ENCODE assay signal across 8 cellular contexts in the genomic region with DNA sequence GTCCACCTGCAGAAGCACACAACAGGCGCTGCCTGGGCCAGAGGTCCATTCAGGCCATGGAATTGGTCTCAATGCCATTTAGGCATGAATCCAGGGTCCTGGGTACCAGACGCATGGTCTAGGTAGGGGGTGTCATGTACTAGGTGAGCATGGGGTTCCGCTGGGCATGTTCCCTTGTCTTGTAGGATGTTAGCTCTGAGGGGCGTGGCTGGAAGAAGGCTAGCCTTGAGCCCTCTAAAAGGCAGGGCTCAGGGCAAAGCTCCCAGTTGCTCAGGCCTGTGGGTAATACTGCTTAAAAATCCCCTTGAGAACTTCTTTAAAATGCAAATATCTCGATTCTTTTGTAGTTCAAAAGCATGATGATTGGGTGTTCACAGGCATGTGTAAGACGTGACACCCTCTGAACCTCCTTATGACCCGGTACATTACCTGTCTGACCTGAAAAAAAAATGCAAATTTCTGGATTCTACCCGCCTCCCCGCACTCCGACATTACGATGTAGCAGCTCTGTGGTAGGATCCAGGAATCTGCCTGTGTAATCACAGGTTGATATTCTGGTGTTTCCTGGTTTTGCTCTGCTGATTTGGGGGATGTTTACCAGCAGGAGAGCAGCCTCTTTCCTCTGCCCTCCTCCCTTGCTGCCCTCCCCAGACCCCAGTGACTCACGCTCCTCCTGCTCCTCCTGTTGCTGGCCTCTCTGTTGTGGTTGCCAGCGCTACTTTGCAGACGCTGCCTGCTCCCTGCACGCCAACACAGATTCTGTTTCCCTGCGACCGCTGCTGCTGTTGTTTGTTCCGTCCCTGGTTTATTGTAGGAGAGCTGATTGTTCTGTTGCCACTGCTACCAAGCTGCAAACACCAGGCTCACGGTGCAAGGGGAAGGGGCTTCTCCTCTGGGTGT. TPM values are rescaled to one million over a fixed set of nuclear protein-coding genes. Genes with fewer than 3 reads are reported as not detected.
A peak's percentile ranks its signal among the peaks of the same experiment; 100 is the strongest.
DNase-seq lines count a peak whose midpoint lies in the region; ATAC-seq lines count a peak whose summit lies in the region.

No MANE protein-coding gene starts in this region.

- ATAC-seq in GM21381 (IDR thresholded peaks at IDR 0.05; ENCODE audit: unreplicated experiment): peak; percentile 83
- peak; percentile 86 to 88 for ATAC-seq in activated CD4-positive, CD25-positive, alpha-beta regulatory T cell treated with anti-CD3 and anti-CD28 coated beads, Interleukin-2, amount 50 U/mL, for 24 hours
- peak; percentile 70 for ATAC-seq in left colon

- intact Hi-C loops in left colon (cut with DNase I, micrococcal nuclease): no loop called here

- DNase-seq in DMS53 (lab: John Stamatoyannopoulos, UW) (peak; percentile 95), HT1080 (ENCODE audit: low read depth) (peak; percentile 95), cerebellum (ENCODE audit: low spot score) (peak; percentile 77), left colon (peak; percentile 68 to 79), germinal center (ENCODE audit: low spot score) (no peak)
- peak; percentile 82 for DNase-seq in stimulated activated CD4-positive, alpha-beta T cell treated with anti-CD3 and anti-CD28 coated beads, Interleukin-1b, Interleukin-23, amount 100 ng/mL, for 48 hours

RNA-seq across cellular contexts. Expression of gene TMC1, which starts 5.7 kb away (rescaled TPM):
- total RNA-seq in HT1080 (2014; rRNA removed; shearing (Covaris generic)): not detected in 2 replicates
- not detected in 2 replicates for polyA plus RNA-seq in HT1080 (2015; cell fraction: cytosol; rRNA removed)
- not detected in 2 replicates for polyA plus RNA-seq in HT1080 (2015; cell fraction: nucleus; rRNA removed)
- total RNA-seq in cerebellum (0.45 TPM), left colon (under 1 TPM; 0.28 to 0.40 TPM)
